24 cellular contexts compared by ENCODE assay signal in genomic region chr9:30815585-30815984, GRCh38.
"Had no signal": no experiment of that assay in that cellular context is flagged by ENCODE, and none has a peak within 500 bp of the region (broad histone marks: within the 10 kb centered on the region; RNA-seq: fewer than 3 reads in every experiment).

No MANE protein-coding gene starts in this region.

- ATAC-seq: gastrocnemius medialis; naive thymus-derived CD4-positive, alpha-beta T cell had no signal

- H3K4me3 ChIP-seq: coronary artery, esophagus muscularis mucosa, gastrocnemius medialis, ovary, prostate gland, spleen, testis had no signal

- H3K27me3 Mint-ChIP-seq: activated B cell treated with CpG ODN at 0.5 μM for 24 hours; activated CD4-positive, alpha-beta memory T cell treated with anti-CD3 and anti-CD28 coated beads for 36 hours; activated naive CD8-positive, alpha-beta T cell treated with anti-CD3 and anti-CD28 coated beads for 36 hours; memory B cell; type B pancreatic cell had no signal

- H3K36me3 ChIP-seq: esophagus muscularis mucosa, gastrocnemius medialis, neutrophil, ovary, prostate gland, spleen had no signal

- H3K4me1 ChIP-seq: gastrocnemius medialis, prostate gland, spleen, testis had no signal

- H3K9me3 Mint-ChIP-seq: activated CD4-positive, alpha-beta memory T cell treated with anti-CD3 and anti-CD28 coated beads for 36 hours; activated naive CD8-positive, alpha-beta T cell treated with anti-CD3 and anti-CD28 coated beads for 36 hours; type B pancreatic cell had no signal

- H3K27me3 ChIP-seq: esophagus muscularis mucosa, gastrocnemius medialis, neutrophil, ovary, spleen, testis had no signal

- H3K36me3 Mint-ChIP-seq: activated CD4-positive, alpha-beta memory T cell treated with anti-CD3 and anti-CD28 coated beads for 36 hours; activated naive CD8-positive, alpha-beta T cell treated with anti-CD3 and anti-CD28 coated beads for 36 hours; memory B cell; naive thymus-derived CD4-positive, alpha-beta T cell; type B pancreatic cell had no signal

- FAIRE-seq: bronchial epithelial cell had no signal

- H3K4me3 Mint-ChIP-seq: activated B cell treated with CpG ODN at 0.5 μM for 24 hours; activated CD4-positive, alpha-beta memory T cell treated with anti-CD3 and anti-CD28 coated beads for 36 hours; activated naive CD8-positive, alpha-beta T cell treated with anti-CD3 and anti-CD28 coated beads for 36 hours; memory B cell; naive thymus-derived CD4-positive, alpha-beta T cell; type B pancreatic cell had no signal

- DNase-seq: activated B cell treated with CpG ODN at 0.5 μM for 24 hours; activated CD4-positive, alpha-beta memory T cell treated with anti-CD3 and anti-CD28 coated beads for 36 hours; activated CD4-positive, alpha-beta T cell treated with anti-CD3 and anti-CD28 coated beads for 4 hours; activated naive CD4-positive, alpha-beta T cell treated with Interleukin-2 at 50 U/mL for 16 hours; activated naive CD8-positive, alpha-beta T cell treated with anti-CD3 and anti-CD28 coated beads for 36 hours; activated T-cell treated with anti-CD3 and anti-CD28 coated beads, Interleukin-2, amount 50 U/mL, for 48 hours; cerebellar nuclear complex; gastrocnemius medialis; hippocampal formation; naive thymus-derived CD4-positive, alpha-beta T cell; ovary; spleen; stimulated activated CD4-positive, alpha-beta T cell treated with anti-CD3 and anti-CD28 coated beads, Interleukin-4, amount 100 ng/mL, for 1 hour; stimulated activated naive CD4-positive, alpha-beta T cell; T-helper 1 cell; T-helper 9 cell; testis had no signal

- H3K4me1 Mint-ChIP-seq: activated B cell treated with CpG ODN at 0.5 μM for 24 hours; activated naive CD8-positive, alpha-beta T cell treated with anti-CD3 and anti-CD28 coated beads for 36 hours; memory B cell; naive thymus-derived CD4-positive, alpha-beta T cell had no signal

- H3K27ac ChIP-seq: coronary artery, esophagus muscularis mucosa, gastrocnemius medialis, neutrophil, ovary, prostate gland, spleen, testis had no signal

- H3K27ac Mint-ChIP-seq: activated B cell treated with CpG ODN at 0.5 μM for 24 hours; activated CD4-positive, alpha-beta memory T cell treated with anti-CD3 and anti-CD28 coated beads for 36 hours; activated naive CD8-positive, alpha-beta T cell treated with anti-CD3 and anti-CD28 coated beads for 36 hours; memory B cell; naive thymus-derived CD4-positive, alpha-beta T cell; type B pancreatic cell had no signal

- H3K9me3 ChIP-seq: esophagus muscularis mucosa, gastrocnemius medialis, neutrophil, ovary, prostate gland, spleen, testis had no signal
